21 cellular contexts compared by ENCODE assay signal in the genomic region with DNA sequence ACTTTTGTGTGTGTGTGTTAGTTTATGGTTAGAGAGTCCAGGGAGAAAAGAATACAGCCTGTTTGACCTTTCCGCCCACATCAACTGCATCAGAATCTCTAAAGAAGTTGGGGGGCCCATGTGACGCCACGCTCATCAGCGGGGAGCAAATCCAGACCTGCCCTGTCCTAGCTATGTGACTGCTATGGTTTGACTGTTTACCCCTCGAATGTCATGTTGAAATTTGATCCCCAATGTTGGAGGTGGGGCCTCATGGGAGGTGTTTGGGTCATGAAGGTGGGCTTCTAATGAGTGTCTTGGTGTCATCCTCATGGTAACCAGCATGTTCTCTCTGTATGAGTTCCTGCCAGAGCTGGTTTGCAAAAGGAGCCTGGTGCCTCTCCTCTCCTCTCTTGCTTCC.
DNase-seq lines count a peak whose midpoint lies in the region; ATAC-seq, FAIRE-seq and TF ChIP-seq lines count a peak whose summit lies in the region.
"Had no signal": no experiment of that assay in that cellular context is flagged by ENCODE, and none has a peak within 500 bp of the region (broad histone marks: within the 10 kb centered on the region; RNA-seq: fewer than 3 reads in every experiment).

No MANE protein-coding gene starts in this region.

- H3K4me1 ChIP-seq in Karpas-422 (ENCODE audit: low read length) (no peaks in the 10 kb centered on the region), esophagus muscularis mucosa (no peaks in the 10 kb centered on the region), subcutaneous abdominal adipose tissue (ENCODE audit: control insufficient read depth in 5 of 5, insufficient read depth in 5 of 5, low read length in 5 of 5) (peaks cover 3 to 43% (median 28%) of the 10 kb centered on the region in 5 donors)
- H3K4me1 ChIP-seq: BE2C, Caco-2, HAP-1 had no signal

- no peak for TF ChIP-seq POLR2A in esophagus muscularis mucosa (IDR thresholded peaks at IDR 0.05; ENCODE audit: low read depth)
- TF ChIP-seq POLR2A in H54 (IDR thresholded peaks at IDR 0.05; ENCODE audit: low read depth, low read length), result no peak

- TF ChIP-seq CTCF in esophagus muscularis mucosa (IDR thresholded peaks at IDR 0.05), result no peak

- H4K20me1 ChIP-seq in Karpas-422 (ENCODE audit: insufficient read depth, low read depth, low read length), result peaks cover 7% of the 10 kb centered on the region

- no peak for ATAC-seq in esophagus mucosa
- ATAC-seq: GM12878, HepG2 had no signal

- no peaks in the 10 kb centered on the region for H3K36me3 ChIP-seq in Karpas-422 (ENCODE audit: insufficient read depth, low read length)
- H3K36me3 ChIP-seq in esophagus muscularis mucosa, result no peaks in the 10 kb centered on the region
- no peaks in the 10 kb centered on the region for H3K36me3 ChIP-seq in subcutaneous abdominal adipose tissue (ENCODE audit: control insufficient read depth in 5 of 5, insufficient read depth in 5 of 5, low read length in 5 of 5)
- H3K36me3 ChIP-seq: BE2C, HAP-1 had no signal

- no peaks in the 10 kb centered on the region for H3K27me3 ChIP-seq in Karpas-422 (ENCODE audit: low read length)
- peaks cover 0 to 5% (median 0%) of the 10 kb centered on the region in 4 donors for H3K27me3 ChIP-seq in esophagus muscularis mucosa
- H3K27me3 ChIP-seq in subcutaneous abdominal adipose tissue (ENCODE audit: control insufficient read depth in 5 of 5, insufficient read depth in 4 of 5, low read length in 5 of 5), result no peaks in the 10 kb centered on the region
- H3K27me3 ChIP-seq: BE2C had no signal

- no peaks in the 10 kb centered on the region for H3K79me2 ChIP-seq in Karpas-422 (ENCODE audit: low read length)

- H3K27ac ChIP-seq in Karpas-422 (ENCODE audit: low read length) (no peak overlapping the region), esophagus muscularis mucosa (replicated peaks in 1 of 4) (no peak overlapping the region), subcutaneous abdominal adipose tissue (ENCODE audit: low read depth, low read length) (peak overlapping the region; percentile 79)

- no peak overlapping the region for H2AFZ ChIP-seq in Karpas-422 (ENCODE audit: low read length)

- intact Hi-C loops in esophagus muscularis mucosa (cut with DNase I), result no loop called here

- no peaks in the 10 kb centered on the region for H3K9me3 ChIP-seq in Karpas-422 (ENCODE audit: low read length)
- H3K9me3 ChIP-seq in esophagus muscularis mucosa, result no peaks in the 10 kb centered on the region
- no peaks in the 10 kb centered on the region for H3K9me3 ChIP-seq in subcutaneous abdominal adipose tissue (ENCODE audit: control insufficient read depth in 5 of 5, low read length in 5 of 5)
- H3K9me3 ChIP-seq: BE2C, Caco-2, HAP-1 had no signal

- no peaks in the 10 kb centered on the region for H3K9me2 ChIP-seq in Karpas-422 (replicated peaks; ENCODE audit: insufficient read depth, low read length)

- 57% methylated on average over 5 of the region's 5 CpGs for WGBS in esophagus muscularis mucosa

- DNase-seq in COLO668 (lab: John Stamatoyannopoulos, UW; ENCODE audit: unreplicated experiment) (peak; percentile 5), Karpas-422 (peak; percentile 22), esophagus muscularis mucosa (ENCODE audit: extremely low spot score) (peak; percentile 78), H54 (ENCODE audit: insufficient read length, low spot score) (no peak), NCI-H2196 treated with DMSO at 0.1 percent for 48 hours (lab: John Stamatoyannopoulos, UW; ENCODE audit: unreplicated experiment) (no peak)
- DNase-seq: ACHN; BE2C; C1 segment of cervical spinal cord; Caco-2; CD4-positive, CD25-positive, alpha-beta regulatory T cell; CD8-positive, alpha-beta memory T cell; DMS53; DND-41; EL had no signal

- H3K9ac ChIP-seq in Karpas-422 (ENCODE audit: low read length) (no peak overlapping the region), subcutaneous abdominal adipose tissue (ENCODE audit: low read length in 5 of 5) (no peak overlapping the region)

- FAIRE-seq in H54 (lab: Jason Lieb, UNC), result no peak
- FAIRE-seq: A204.1, GM12878, H1, HepG2 had no signal

- H3K4me2 ChIP-seq in Karpas-422 (ENCODE audit: low read depth, low read length, poor library complexity, severe bottlenecking), result no peak overlapping the region

- TF ChIP-seq EP300 in esophagus muscularis mucosa (IDR thresholded peaks at IDR 0.05), result no peak

- H3K4me3 ChIP-seq in Karpas-422 (ENCODE audit: low read length) (no peak overlapping the region), esophagus muscularis mucosa (no peak overlapping the region), subcutaneous abdominal adipose tissue (ENCODE audit: low read depth in 1 of 5, low read length in 5 of 5) (no peak overlapping the region)
- H3K4me3 ChIP-seq: GM12878, HAP-1 had no signal

Comparison
In these comparisons a context has a peak if more than half of its experiments do, and no peak if none do; other contexts are left out.
1. DNase-seq: peak in COLO668 (single experiment), Karpas-422 (single experiment) and esophagus muscularis mucosa (single experiment); none in H54 (single experiment) and NCI-H2196 treated with DMSO at 0.1 percent for 48 hours (single experiment).